ENCODE assay signal across 8 cellular contexts in genomic region chr6:57090458-57091067, GRCh38. TPM values are rescaled to one million over a fixed set of nuclear protein-coding genes. Genes with fewer than 3 reads are reported as not detected.
DNase-seq lines count a peak whose midpoint lies in the region; ATAC-seq and TF ChIP-seq lines count a peak whose summit lies in the region.
"Not testable (repeated sequence)": the region's sequence is repeated elsewhere in the genome, so short reads cannot be mapped to it uniquely, and the experiment has no call there.

No MANE protein-coding gene starts in this region.

- not testable (repeated sequence) for H3K4me3 ChIP-seq in endodermal cell (ENCODE audit: low read length); mucosa of descending colon

- H3K9me3 Mint-ChIP-seq in activated CD8-positive, alpha-beta memory T cell treated with anti-CD3 and anti-CD28 coated beads, Interleukin-2, amount 10 ng/mL, durations not matched to agents 7 days and 5 days (ENCODE audit: low read depth); endodermal cell: not testable (repeated sequence)

- not testable (repeated sequence) for DNase-seq in activated CD8-positive, alpha-beta memory T cell treated with anti-CD3 and anti-CD28 coated beads, Interleukin-2, amount 10 ng/mL, durations not matched to agents 7 days and 5 days; endodermal cell; mucosa of descending colon

- not testable (repeated sequence) for H3K27me3 Mint-ChIP-seq in activated CD8-positive, alpha-beta memory T cell treated with anti-CD3 and anti-CD28 coated beads, Interleukin-2, amount 10 ng/mL, durations not matched to agents 7 days and 5 days; endodermal cell (ENCODE audit: insufficient read depth)

- not testable (repeated sequence) for H3K9ac ChIP-seq in endodermal cell (ENCODE audit: extremely low read depth, low read length, poor library complexity, severe bottlenecking)

- TF ChIP-seq CTCF in endodermal cell (conservative IDR thresholded peaks at IDR 0.05); mucosa of descending colon (IDR thresholded peaks at IDR 0.05): not testable (repeated sequence)

- peaks cover 23% of the 10 kb centered on the region for H3K36me3 Mint-ChIP-seq in activated CD8-positive, alpha-beta memory T cell treated with anti-CD3 and anti-CD28 coated beads, Interleukin-2, amount 10 ng/mL, durations not matched to agents 7 days and 5 days
- H3K36me3 Mint-ChIP-seq in endodermal cell (ENCODE audit: low read depth): peaks cover 14% of the 10 kb centered on the region

- no CpG with 5 or more reads among the region's 27 CpGs for WGBS in endodermal cell (ENCODE audit: insufficient coverage in 1 of 2, insufficient read length in 1 of 2), 2 experiments

- ATAC-seq in GM18502 (IDR thresholded peaks at IDR 0.05; ENCODE audit: poor library complexity, unreplicated experiment): peak; percentile 14
- peak; percentile 5 for ATAC-seq in GM21423 (IDR thresholded peaks at IDR 0.05; ENCODE audit: unreplicated experiment)
- peak; percentile 9 for ATAC-seq in HG02973 (IDR thresholded peaks at IDR 0.05; ENCODE audit: unreplicated experiment)
- ATAC-seq in activated CD8-positive, alpha-beta memory T cell treated with anti-CD3 and anti-CD28 coated beads, Interleukin-2, amount 10 ng/mL, durations not matched to agents 7 days and 5 days: peak; percentile 14
- ATAC-seq in mucosa of descending colon: peak; percentile 35

- H3K4me3 Mint-ChIP-seq in activated CD8-positive, alpha-beta memory T cell treated with anti-CD3 and anti-CD28 coated beads, Interleukin-2, amount 10 ng/mL, durations not matched to agents 7 days and 5 days: not testable (repeated sequence)
- H3K4me3 Mint-ChIP-seq in endodermal cell: peak overlapping the region; percentile 77

- not testable (repeated sequence) for H3K9me3 ChIP-seq in KOPT-K1 (ENCODE audit: insufficient read depth, low read length, poor library complexity, severe bottlenecking); endodermal cell (ENCODE audit: control insufficient read depth, low read length); mucosa of descending colon

- peaks cover 32% of the 10 kb centered on the region for H3K4me1 Mint-ChIP-seq in activated CD8-positive, alpha-beta memory T cell treated with anti-CD3 and anti-CD28 coated beads, Interleukin-2, amount 10 ng/mL, durations not matched to agents 7 days and 5 days
- peaks cover 30% of the 10 kb centered on the region for H3K4me1 Mint-ChIP-seq in endodermal cell

- peak overlapping the region; percentile 86 for H3K27ac Mint-ChIP-seq in activated CD8-positive, alpha-beta memory T cell treated with anti-CD3 and anti-CD28 coated beads, Interleukin-2, amount 10 ng/mL, durations not matched to agents 7 days and 5 days
- not testable (repeated sequence) for H3K27ac Mint-ChIP-seq in endodermal cell

- H3K27ac ChIP-seq in KOPT-K1 (ENCODE audit: low read depth, low read length, poor library complexity, severe bottlenecking) (peak overlapping the region; percentile 67), temporal lobe (ENCODE audit: low read depth, low read length) (peak overlapping the region; percentile 44)
- H3K27ac ChIP-seq in endodermal cell (ENCODE audit: low read depth, low read length): not testable (repeated sequence)

- intact Hi-C loops in mucosa of descending colon (cut with DNase I, micrococcal nuclease): not testable (repeated sequence)

- peaks cover 40% of the 10 kb centered on the region for H3K36me3 ChIP-seq in KOPT-K1 (ENCODE audit: insufficient read depth, low read length)
- H3K36me3 ChIP-seq in endodermal cell (ENCODE audit: control insufficient read depth, insufficient read depth, low read length): peaks cover 38% of the 10 kb centered on the region
- H3K36me3 ChIP-seq in mucosa of descending colon (ENCODE audit: low read depth): not testable (repeated sequence)

- not testable (repeated sequence) for H3K4me1 ChIP-seq in endodermal cell (ENCODE audit: control insufficient read depth, insufficient read depth, low read length)
- H3K4me1 ChIP-seq in mucosa of descending colon (ENCODE audit: low read depth): peaks cover 28% of the 10 kb centered on the region

- CTCF ChIA-PET in activated CD8-positive, alpha-beta memory T cell treated with anti-CD3 and anti-CD28 coated beads, Interleukin-2, amount 10 ng/mL, durations not matched to agents 7 days and 5 days (lab: Charles Lee): not testable (repeated sequence)

- not testable (repeated sequence) for H3K27me3 ChIP-seq in endodermal cell (ENCODE audit: control insufficient read depth, insufficient read depth, low read length, poor library complexity, severe bottlenecking)

RNA-seq across cellular contexts. Expression of gene ZNF451, which starts 0.6 kb away (rescaled TPM):
- total RNA-seq in activated CD8-positive, alpha-beta memory T cell treated with anti-CD3 and anti-CD28 coated beads, Interleukin-2, amount 10 ng/mL, durations not matched to agents 7 days and 5 days: 10 to 100 TPM; 64.9 to 68.7 TPM
- 10 to 100 TPM; 58.1 to 72.5 TPM for total RNA-seq in endodermal cell
- 39.9 TPM for polyA plus RNA-seq in endodermal cell (2013, experiment 1 of 2)
- polyA plus RNA-seq in endodermal cell (2013, experiment 2 of 2): 40.2 TPM
- total RNA-seq in mucosa of descending colon: 10 to 100 TPM; 34.6 to 58.5 (median 46.0) TPM
- total RNA-seq in temporal lobe: 104 TPM

RNA-seq across cellular contexts. Expression of gene KIAA1586, which starts 44.1 kb away (rescaled TPM):
- 10 to 100 TPM; 14.1 to 15.0 TPM for total RNA-seq in activated CD8-positive, alpha-beta memory T cell treated with anti-CD3 and anti-CD28 coated beads, Interleukin-2, amount 10 ng/mL, durations not matched to agents 7 days and 5 days
- total RNA-seq in endodermal cell (10 to 100 TPM; 18.7 to 21.5 TPM), mucosa of descending colon (10 to 100 TPM in 1 of 3 donors, 1 to 10 TPM in 2; 3.2 to 14.1 (median 5.4) TPM), temporal lobe (66.1 TPM)
- polyA plus RNA-seq in endodermal cell (2013, experiment 1 of 2): 22.2 TPM
- 19.5 TPM for polyA plus RNA-seq in endodermal cell (2013, experiment 2 of 2)
